In genomic region chr22:19808873-19809478, GRCh38 we compare ENCODE assay signal across 14 cellular contexts. TPM values are rescaled to one million over a fixed set of nuclear protein-coding genes. Genes with fewer than 3 reads are reported as not detected.
"Had no signal": no experiment of that assay in that cellular context is flagged by ENCODE, and none has a peak within 500 bp of the region (broad histone marks: within the 10 kb centered on the region; RNA-seq: fewer than 3 reads in every experiment).

No MANE protein-coding gene starts in this region.

- H3K27me3 ChIP-seq: gastroesophageal sphincter, sigmoid colon had no signal

- H3K27me3 Mint-ChIP-seq: activated CD4-positive, alpha-beta T cell treated with anti-CD3 and anti-CD28 coated beads, Interleukin-2, amount 10 ng/mL, durations not matched to agents 7 days and 5 days; activated naive CD4-positive, alpha-beta T cell treated with anti-CD3 and anti-CD28 coated beads, Interleukin-2, amount 10 ng/mL, durations not matched to agents 7 days and 5 days; activated T-helper 17 cell treated with anti-CD3 and anti-CD28 coated beads, Interleukin-2, amount 50 U/mL, for 72 hours had no signal

- H3K4me1 Mint-ChIP-seq: activated T-helper 17 cell treated with anti-CD3 and anti-CD28 coated beads, Interleukin-2, amount 50 U/mL, for 72 hours had no signal

- H3K9me3 Mint-ChIP-seq: activated CD4-positive, alpha-beta T cell treated with anti-CD3 and anti-CD28 coated beads, Interleukin-2, amount 10 ng/mL, durations not matched to agents 7 days and 5 days; activated naive CD4-positive, alpha-beta T cell treated with anti-CD3 and anti-CD28 coated beads, Interleukin-2, amount 10 ng/mL, durations not matched to agents 7 days and 5 days; activated T-helper 17 cell treated with anti-CD3 and anti-CD28 coated beads, Interleukin-2, amount 50 U/mL, for 72 hours had no signal

- H3K27ac ChIP-seq: gastroesophageal sphincter, psoas muscle, sigmoid colon had no signal

- H3K4me3 Mint-ChIP-seq: activated CD4-positive, alpha-beta T cell treated with anti-CD3 and anti-CD28 coated beads, Interleukin-2, amount 10 ng/mL, durations not matched to agents 7 days and 5 days; activated naive CD4-positive, alpha-beta T cell treated with anti-CD3 and anti-CD28 coated beads, Interleukin-2, amount 10 ng/mL, durations not matched to agents 7 days and 5 days; activated T-helper 17 cell treated with anti-CD3 and anti-CD28 coated beads, Interleukin-2, amount 50 U/mL, for 72 hours had no signal

- H3K27ac Mint-ChIP-seq: activated naive CD4-positive, alpha-beta T cell treated with anti-CD3 and anti-CD28 coated beads, Interleukin-2, amount 10 ng/mL, durations not matched to agents 7 days and 5 days; activated T-helper 17 cell treated with anti-CD3 and anti-CD28 coated beads, Interleukin-2, amount 50 U/mL, for 72 hours had no signal

- H3K9me3 ChIP-seq: gastroesophageal sphincter, psoas muscle, sigmoid colon had no signal

- H3K36me3 Mint-ChIP-seq: activated naive CD4-positive, alpha-beta T cell treated with anti-CD3 and anti-CD28 coated beads, Interleukin-2, amount 10 ng/mL, durations not matched to agents 7 days and 5 days had no signal

- H3K4me3 ChIP-seq: gastroesophageal sphincter, psoas muscle, sigmoid colon had no signal

- H3K4me1 ChIP-seq: gastroesophageal sphincter, sigmoid colon had no signal

- DNase-seq: activated CD4-positive, alpha-beta T cell treated with anti-CD3 and anti-CD28 coated beads, Interleukin-2, amount 10 ng/mL, durations not matched to agents 7 days and 5 days; activated CD4-positive, CD25-positive, alpha-beta regulatory T cell; activated naive CD4-positive, alpha-beta T cell treated with anti-CD3 and anti-CD28 coated beads, Interleukin-2, amount 10 ng/mL, durations not matched to agents 7 days and 5 days; erythroblast; midbrain; psoas muscle; sigmoid colon; stimulated activated CD4-positive, alpha-beta T cell treated with anti-CD3 and anti-CD28 coated beads, Interleukin-1b, Interleukin-23, amount 100 ng/mL, for 48 hours; T-helper 2 cell had no signal

- ATAC-seq: activated T-helper 17 cell treated with anti-CD3 and anti-CD28 coated beads, Interleukin-2, amount 50 U/mL, for 72 hours; gastroesophageal sphincter had no signal

RNA-seq across cellular contexts. Expression of gene TBX1, which starts 48.4 kb away (rescaled TPM):
- total RNA-seq: activated CD4-positive, alpha-beta T cell treated with anti-CD3 and anti-CD28 coated beads, Interleukin-2, amount 10 ng/mL, durations not matched to agents 7 days and 5 days; activated CD8-positive, alpha-beta memory T cell treated with anti-CD3 and anti-CD28 coated beads for 36 hours; activated T-helper 17 cell treated with anti-CD3 and anti-CD28 coated beads, Interleukin-2, amount 50 U/mL, for 72 hours; osteoblast had no signal
- polyA plus RNA-seq: neural cell had no signal
